ENCODE assay signal across 25 cellular contexts in genomic region chr16:9360075-9360474, GRCh38.
"Had no signal": no experiment of that assay in that cellular context is flagged by ENCODE, and none has a peak within 500 bp of the region (broad histone marks: within the 10 kb centered on the region; RNA-seq: fewer than 3 reads in every experiment).

No MANE protein-coding gene starts in this region.

- H3K4me2 ChIP-seq: neural progenitor cell, smooth muscle cell had no signal

- DNase-seq: naive thymus-derived CD4-positive, alpha-beta T cell; natural killer cell; nucleus accumbens; ovary; psoas muscle; right cardiac atrium; right lobe of liver; sigmoid colon; spleen; stimulated activated CD4-positive, alpha-beta T cell treated with anti-CD3 and anti-CD28 coated beads, Interleukin-12 subunit alpha, Interleukin-12 subunit beta, amount 100 ng/mL, for 4 hours; stimulated activated CD4-positive, alpha-beta T cell treated with anti-CD3 and anti-CD28 coated beads, Interleukin-1b, Interleukin-23, amount 100 ng/mL, for 48 hours; stimulated activated CD4-positive, alpha-beta T cell treated with anti-CD3 and anti-CD28 coated beads, Interleukin-4, amount 100 ng/mL, for 1 hour; stimulated activated CD4-positive, alpha-beta T cell treated with anti-CD3 and anti-CD28 coated beads, Interleukin-4, amount 100 ng/mL, for 4 hours; stimulated activated CD8-positive, alpha-beta memory T cell treated with anti-CD3 and anti-CD28 coated beads, Interleukin-4, amount 100 ng/mL, for 48 hours; stimulated activated naive CD4-positive, alpha-beta T cell; stimulated activated naive CD8-positive, alpha-beta T cell treated with anti-CD3 and anti-CD28 coated beads, Interleukin-15, amount 100 ng/mL, for 72 hours; stimulated activated naive CD8-positive, alpha-beta T cell treated with anti-CD3 and anti-CD28 coated beads, Interleukin-15, Interleukin-2, amounts not matched to agents 100 U/mL and 50 U/mL, for 24 hours; tibial artery; transverse colon; upper lobe of right lung; uterus had no signal

- H3K36me3 ChIP-seq: neural progenitor cell, neutrophil, ovary, right lobe of liver, sigmoid colon, spleen, tibial artery, transverse colon, upper lobe of right lung, uterus had no signal

- H2AFZ ChIP-seq: neural progenitor cell had no signal

- ATAC-seq: naive thymus-derived CD4-positive, alpha-beta T cell; natural killer cell; psoas muscle; right cardiac atrium; right lobe of liver; stimulated activated memory B cell treated with anti-CD40 and anti-IgM and Interleukin-4, amounts not matched to agents 10 μg/mL and 1 μg/mL and 100 μg/mL, for 72 hours; stimulated activated naive CD8-positive, alpha-beta T cell treated with anti-CD3 and anti-CD28 coated beads, Interleukin-15, amount 100 ng/mL, for 72 hours; stimulated activated naive CD8-positive, alpha-beta T cell treated with anti-CD3 and anti-CD28 coated beads, Interleukin-15, Interleukin-2, amounts not matched to agents 100 U/mL and 50 U/mL, for 24 hours; upper lobe of right lung had no signal

- H3K27ac ChIP-seq: neural progenitor cell, neutrophil, ovary, psoas muscle, right lobe of liver, sigmoid colon, spleen, tibial artery, transverse colon, upper lobe of right lung, uterus had no signal

- H3K9me3 ChIP-seq: neutrophil, ovary, psoas muscle, right lobe of liver, sigmoid colon had no signal

- H3K9ac ChIP-seq: neural progenitor cell had no signal

- H3K4me3 ChIP-seq: neural progenitor cell, ovary, psoas muscle, right lobe of liver, sigmoid colon, smooth muscle cell, spleen, tibial artery, transverse colon, upper lobe of right lung, uterus had no signal

- H3K4me1 ChIP-seq: neural progenitor cell, psoas muscle, spleen, upper lobe of right lung, uterus had no signal

- H3K27me3 ChIP-seq: neural progenitor cell, neutrophil, ovary, right lobe of liver, sigmoid colon, spleen, tibial artery, transverse colon, upper lobe of right lung, uterus had no signal
